Comparison of ENCODE assay signal across 26 cellular contexts in genomic region chr12:22535038-22535437, GRCh38. TPM values are rescaled to one million over a fixed set of nuclear protein-coding genes. Genes with fewer than 3 reads are reported as not detected.
A peak's percentile ranks its signal among the peaks of the same experiment; 100 is the strongest.
DNase-seq lines count a peak whose midpoint lies in the region; ATAC-seq, FAIRE-seq and TF ChIP-seq lines count a peak whose summit lies in the region.
"Had no signal": no experiment of that assay in that cellular context is flagged by ENCODE, and none has a peak within 500 bp of the region (broad histone marks: within the 10 kb centered on the region; RNA-seq: fewer than 3 reads in every experiment).

No MANE protein-coding gene starts in this region.

- H3K4me1 Mint-ChIP-seq in activated T-cell treated with anti-CD3 and anti-CD28 coated beads, Interleukin-2, amount 50 U/mL, for 72 hours (ENCODE audit: low read depth), result peaks cover 34% of the 10 kb centered on the region
- H3K4me1 Mint-ChIP-seq in activated T-cell treated with anti-CD3 and anti-CD28 coated beads, Interleukin-2, amount 50 U/mL, for 4 hours (ENCODE audit: low read depth), result peaks cover 39% of the 10 kb centered on the region
- H3K4me1 Mint-ChIP-seq in CD4-positive, CD25-positive, alpha-beta regulatory T cell, result peaks cover 38 to 66% (median 48%) of the 10 kb centered on the region in 4 donors
- peaks cover 29 to 33% of the 10 kb centered on the region in 2 donors for H3K4me1 Mint-ChIP-seq in immature natural killer cell

- H3K4me3 Mint-ChIP-seq in activated T-cell treated with anti-CD3 and anti-CD28 coated beads, Interleukin-2, amount 50 U/mL, for 72 hours, result no peak overlapping the region
- no peak overlapping the region for H3K4me3 Mint-ChIP-seq in activated T-cell treated with anti-CD3 and anti-CD28 coated beads, Interleukin-2, amount 50 U/mL, for 4 hours
- peak overlapping the region in 3 of 4 donors; percentile 17 to 46 (median 17) for H3K4me3 Mint-ChIP-seq in CD4-positive, CD25-positive, alpha-beta regulatory T cell
- no peak overlapping the region for H3K4me3 Mint-ChIP-seq in immature natural killer cell

- H3K9me3 Mint-ChIP-seq in activated T-cell treated with anti-CD3 and anti-CD28 coated beads, Interleukin-2, amount 50 U/mL, for 72 hours, result no peaks in the 10 kb centered on the region
- no peaks in the 10 kb centered on the region for H3K9me3 Mint-ChIP-seq in activated T-cell treated with anti-CD3 and anti-CD28 coated beads, Interleukin-2, amount 50 U/mL, for 4 hours
- H3K9me3 Mint-ChIP-seq in CD4-positive, CD25-positive, alpha-beta regulatory T cell, result no peaks in the 10 kb centered on the region
- no peaks in the 10 kb centered on the region for H3K9me3 Mint-ChIP-seq in immature natural killer cell
- H3K9me3 Mint-ChIP-seq: CD8-positive, alpha-beta memory T cell had no signal

- peaks cover 37% of the 10 kb centered on the region for H3K4me1 ChIP-seq in CD4-positive, CD25-positive, alpha-beta regulatory T cell (ENCODE audit: control insufficient read depth, insufficient read depth, low read length, poor library complexity, severe bottlenecking)
- H3K4me1 ChIP-seq in OCI-LY7 (ENCODE audit: insufficient read depth, low read length, poor library complexity, severe bottlenecking), result peaks cover 30% of the 10 kb centered on the region
- H3K4me1 ChIP-seq: SJCRH30 had no signal

- FAIRE-seq in islet of Langerhans (lab: Jason Lieb, UNC), result peak; percentile 21
- FAIRE-seq: GM12892 had no signal

- TF ChIP-seq CTCF in OCI-LY7 (conservative IDR thresholded peaks at IDR 0.05; ENCODE audit: low read length), result no peak

- peak overlapping the region; percentile 58 for H3K4me3 ChIP-seq in CD4-positive, CD25-positive, alpha-beta regulatory T cell (ENCODE audit: low read depth, low read length)
- peak overlapping the region; percentile 55 for H3K4me3 ChIP-seq in OCI-LY7 (ENCODE audit: low read depth, low read length, poor library complexity, severe bottlenecking)
- H3K4me3 ChIP-seq: GM23248, SJCRH30 had no signal

- peak overlapping the region; percentile 37 for H3K27ac ChIP-seq in CD4-positive, CD25-positive, alpha-beta regulatory T cell (ENCODE audit: insufficient read depth, low read length, poor library complexity, severe bottlenecking)
- H3K27ac ChIP-seq in OCI-LY7 (ENCODE audit: low read depth, low read length, poor library complexity, severe bottlenecking), result no peak overlapping the region
- H3K27ac ChIP-seq: GM23248, KMS-11, SJCRH30 had no signal

- H3K36me3 Mint-ChIP-seq in activated T-cell treated with anti-CD3 and anti-CD28 coated beads, Interleukin-2, amount 50 U/mL, for 72 hours (ENCODE audit: insufficient read depth in 2 of 2), result peaks cover 10 to 23% of the 10 kb centered on the region in 2 donors
- H3K36me3 Mint-ChIP-seq in activated T-cell treated with anti-CD3 and anti-CD28 coated beads, Interleukin-2, amount 50 U/mL, for 4 hours (ENCODE audit: insufficient read depth), result peaks cover 33% of the 10 kb centered on the region
- peaks cover 34% of the 10 kb centered on the region for H3K36me3 Mint-ChIP-seq in CD4-positive, CD25-positive, alpha-beta regulatory T cell
- peaks cover 19 to 27% (median 24%) of the 10 kb centered on the region in 3 donors for H3K36me3 Mint-ChIP-seq in immature natural killer cell

- POLR2A ChIA-PET in OCI-LY7 (lab: Charles Lee), result interaction anchor here (1.0 kb wide), 1 partner anchor 31 kb away, joined by 3 read pairs; no protein-coding TSS in a partner anchor

- peak overlapping the region; percentile 78 for H3K27ac Mint-ChIP-seq in activated T-cell treated with anti-CD3 and anti-CD28 coated beads, Interleukin-2, amount 50 U/mL, for 72 hours
- peak overlapping the region in 1 of 3 donors; percentile 34 for H3K27ac Mint-ChIP-seq in CD4-positive, CD25-positive, alpha-beta regulatory T cell
- no peak overlapping the region for H3K27ac Mint-ChIP-seq in immature natural killer cell

- no peaks in the 10 kb centered on the region for H3K27me3 Mint-ChIP-seq in activated T-cell treated with anti-CD3 and anti-CD28 coated beads, Interleukin-2, amount 50 U/mL, for 72 hours (ENCODE audit: low read depth)
- H3K27me3 Mint-ChIP-seq in activated T-cell treated with anti-CD3 and anti-CD28 coated beads, Interleukin-2, amount 50 U/mL, for 4 hours (ENCODE audit: low read depth), result no peaks in the 10 kb centered on the region
- no peaks in the 10 kb centered on the region for H3K27me3 Mint-ChIP-seq in CD4-positive, CD25-positive, alpha-beta regulatory T cell
- no peaks in the 10 kb centered on the region for H3K27me3 Mint-ChIP-seq in immature natural killer cell (ENCODE audit: low read depth in 3 of 3)
- H3K27me3 Mint-ChIP-seq: CD8-positive, alpha-beta memory T cell had no signal

- no peak overlapping the region for H2AFZ ChIP-seq in OCI-LY7 (ENCODE audit: low read length)
- H2AFZ ChIP-seq: GM23248 had no signal

- ATAC-seq in activated T-cell treated with anti-CD3 and anti-CD28 coated beads, Interleukin-2, amount 50 U/mL, for 72 hours (replicated peaks in 1 of 2), result no peak
- no peak for ATAC-seq in activated T-cell treated with anti-CD3 and anti-CD28 coated beads, Interleukin-2, amount 50 U/mL, for 4 hours
- ATAC-seq in CD4-positive, CD25-positive, alpha-beta regulatory T cell (ENCODE audit: low read depth in 2 of 2), result no peak
- no peak for ATAC-seq in GM19328 (IDR thresholded peaks at IDR 0.05; ENCODE audit: unreplicated experiment)
- ATAC-seq: SK-N-SH treated with all-trans-retinoic acid at 6 μM for 48 hours had no signal

- peaks cover 36% of the 10 kb centered on the region for H3K36me3 ChIP-seq in CD4-positive, CD25-positive, alpha-beta regulatory T cell (ENCODE audit: control insufficient read depth, insufficient read depth, low read length)
- H3K36me3 ChIP-seq in OCI-LY7 (ENCODE audit: insufficient read depth, low read length), result peaks cover 65% of the 10 kb centered on the region

- CTCF ChIA-PET in OCI-LY7 (lab: Charles Lee; ENCODE audit: unreplicated experiment), result no interaction called here

- peaks cover 36% of the 10 kb centered on the region; the same call in 1 of the 2 replicates for H3K79me2 ChIP-seq in OCI-LY7 (ENCODE audit: insufficient read depth, low read depth, low read length)

- no TSS peak for BruUV-seq in OCI-LY7 (replicated peaks; lab: Mats Ljungman, UMichigan)

- peaks cover 9% of the 10 kb centered on the region; the same call in 1 of the 2 replicates for H4K20me1 ChIP-seq in OCI-LY7 (ENCODE audit: insufficient read depth, low read length)

- intact Hi-C loops in OCI-LY7 (cut with micrococcal nuclease; ENCODE audit: unreplicated experiment), result no loop called here

- peak overlapping the region; percentile 73 for H3K4me2 ChIP-seq in OCI-LY7 (ENCODE audit: low read length)
- H3K4me2 ChIP-seq: KMS-11 had no signal

- no peaks in the 10 kb centered on the region for H3K9me3 ChIP-seq in CD4-positive, CD25-positive, alpha-beta regulatory T cell (ENCODE audit: control insufficient read depth in 2 of 2, low read length in 2 of 2)
- H3K9me3 ChIP-seq in OCI-LY7 (ENCODE audit: low read length), result peaks cover 13% of the 10 kb centered on the region
- H3K9me3 ChIP-seq: SJCRH30 had no signal

- H3K9me2 ChIP-seq in OCI-LY7 (ENCODE audit: insufficient read depth, low read length), result no peaks in the 10 kb centered on the region

- DNase-seq in activated T-cell treated with anti-CD3 and anti-CD28 coated beads, Interleukin-2, amount 50 U/mL, for 72 hours, result no peak
- DNase-seq in activated T-cell treated with anti-CD3 and anti-CD28 coated beads, Interleukin-2, amount 50 U/mL, for 4 hours, result no peak
- no peak for DNase-seq in CD4-positive, CD25-positive, alpha-beta regulatory T cell
- no peak for DNase-seq in OCI-LY7 (ENCODE audit: low spot score)
- no peak for DNase-seq in immature natural killer cell
- DNase-seq in ureter (ENCODE audit: low spot score), result no peak
- DNase-seq: 8988T, C1 segment of cervical spinal cord, DMS 273 treated with DMSO at 0.1 percent for 48 hours, DMS79 treated with DMSO at 0.1 percent for 48 hours, GM23248, H7, NCI-H1048, NCI-H1417 treated with DMSO at 0.1 percent for 48 hours, NCI-H1694 treated with DMSO at 0.1 percent for 48 hours, NCI-H2081, NCI-H2227 treated with DMSO at 0.1 percent for 48 hours, NCI-H510A, NCI-H69, SJCRH30 had no signal

- no peaks in the 10 kb centered on the region for H3K27me3 ChIP-seq in CD4-positive, CD25-positive, alpha-beta regulatory T cell (ENCODE audit: control insufficient read depth, insufficient read depth, low read length)
- H3K27me3 ChIP-seq: SJCRH30 had no signal

RNA-seq across cellular contexts. Expression of gene C2CD5, which starts 9.3 kb away (rescaled TPM):
- total RNA-seq in activated T-cell treated with anti-CD3 and anti-CD28 coated beads, Interleukin-2, amount 50 U/mL, for 72 hours, result 10 to 100 TPM; 37.4 to 44.1 TPM
- 10 to 100 TPM; 19.5 to 20.2 (median 19.8) TPM for total RNA-seq in activated T-cell treated with anti-CD3 and anti-CD28 coated beads, Interleukin-2, amount 50 U/mL, for 4 hours
- total RNA-seq in CD4-positive, CD25-positive, alpha-beta regulatory T cell, result 40.0 TPM
- 10 to 100 TPM; 12.8 to 23.3 (median 18.7) TPM for polyA plus RNA-seq in CD4-positive, CD25-positive, alpha-beta regulatory T cell
- total RNA-seq in OCI-LY7 (2014; rRNA removed; shearing (Covaris generic)), result 19.7 and 28.4 TPM in 2 replicates
- total RNA-seq in OCI-LY7 (2022) (50.2 and 61.8 TPM in 2 replicates), ureter (53.5 TPM)
- polyA plus RNA-seq in immature natural killer cell, result 10 to 100 TPM in 2 of 3 donors, 1 to 10 TPM in 1; 5.2 to 15.2 (median 14.1) TPM

Comparison
In these comparisons a context has a peak if more than half of its experiments do, and no peak if none do; other contexts are left out.
1. H3K4me3 Mint-ChIP-seq: peak in CD4-positive, CD25-positive, alpha-beta regulatory T cell (3 of 4); none in activated T-cell treated with anti-CD3 and anti-CD28 coated beads, Interleukin-2, amount 50 U/mL, for 72 hours (0 of 2), activated T-cell treated with anti-CD3 and anti-CD28 coated beads, Interleukin-2, amount 50 U/mL, for 4 hours (single experiment) and immature natural killer cell (0 of 5).